Comparison of ENCODE assay signal across 9 cellular contexts in genomic region chr11:61598886-61599868, GRCh38. TPM values are rescaled to one million over a fixed set of nuclear protein-coding genes. Genes with fewer than 3 reads are reported as not detected.
DNase-seq lines count a peak whose midpoint lies in the region; ATAC-seq, FAIRE-seq and TF ChIP-seq lines count a peak whose summit lies in the region.
"Had no signal": no experiment of that assay in that cellular context is flagged by ENCODE, and none has a peak within 500 bp of the region (broad histone marks: within the 10 kb centered on the region; RNA-seq: fewer than 3 reads in every experiment).

No MANE protein-coding gene starts in this region.

- TF ChIP-seq CTCF in brain microvascular endothelial cell (IDR thresholded peaks at IDR 0.05; ENCODE audit: low read depth, low read length, missing control alignments) (no peak), HFFc6 (IDR thresholded peaks at IDR 0.05) (no peak)

- no peak overlapping the region for H3K4me3 Mint-ChIP-seq in HFFc6

- peaks cover 40% of the 10 kb centered on the region for H3K27me3 Mint-ChIP-seq in HFFc6 (ENCODE audit: insufficient read depth)

- no peak overlapping the region for H3K27ac ChIP-seq in brain microvascular endothelial cell
- H3K27ac ChIP-seq: pancreas had no signal

- ATAC-seq in GM19397 (IDR thresholded peaks at IDR 0.05; ENCODE audit: unreplicated experiment) (no peak), HG02759 (IDR thresholded peaks at IDR 0.05; ENCODE audit: unreplicated experiment) (no peak)

- no peaks in the 10 kb centered on the region for H3K9me3 Mint-ChIP-seq in HFFc6

- no peaks in the 10 kb centered on the region for H3K36me3 ChIP-seq in brain microvascular endothelial cell (replicated peaks)
- H3K36me3 ChIP-seq: pancreas had no signal

- H3K4me3 ChIP-seq in brain microvascular endothelial cell (ENCODE audit: low read depth, low read length) (no peak overlapping the region), iPS-18c (ENCODE audit: insufficient read depth, low read depth, low read length) (peak overlapping the region; percentile 4; the same call in 1 of the 2 replicates)
- H3K4me3 ChIP-seq: pancreas had no signal

- H3K9me3 ChIP-seq in iPS-18c (ENCODE audit: control insufficient read depth, insufficient read depth, low read length): no peaks in the 10 kb centered on the region
- H3K9me3 ChIP-seq: pancreas had no signal

- no peak overlapping the region for H3K27ac Mint-ChIP-seq in HFFc6

- DNase-seq in NCI-H82 (lab: John Stamatoyannopoulos, UW) (peak; percentile 38), NCI-H82 treated with DMSO at 0.1 percent for 48 hours (lab: John Stamatoyannopoulos, UW; ENCODE audit: unreplicated experiment) (no peak), brain microvascular endothelial cell (peak; percentile 29), urothelium cell line (ENCODE audit: low spot score) (peak; percentile 40), HFFc6 (no peak)

- no peaks in the 10 kb centered on the region for H3K36me3 Mint-ChIP-seq in HFFc6 (ENCODE audit: low read depth)

- peaks cover 22% of the 10 kb centered on the region for H3K27me3 ChIP-seq in brain microvascular endothelial cell (replicated peaks)
- H3K27me3 ChIP-seq: pancreas had no signal

- H3K4me1 Mint-ChIP-seq in HFFc6 (ENCODE audit: low read depth): peaks cover 26% of the 10 kb centered on the region

- in situ Hi-C loops in brain microvascular endothelial cell (cut with HindIII; ENCODE audit: low pct_ligation_motif_present, low sequenced_read_pairs): no loop called here

- no peak for FAIRE-seq in urothelium cell line (lab: Jason Lieb, UNC)
- FAIRE-seq: pancreas had no signal

RNA-seq across cellular contexts. Expression of gene SYT7, which starts 18.3 kb away (rescaled TPM):
- under 1 TPM in 3 of 6 experiments, not detected in 3; 0.05 to 0.21 (median 0.11) TPM for total RNA-seq in HFFc6 (2021; fragmentation: NEBNext Ultra II Directional; extraction: Animal tissue kit (Norgen Biotek cat#: 25700))

Comparison
In these comparisons a context has a peak if more than half of its experiments do, and no peak if none do; other contexts are left out.
1. DNase-seq: peak in NCI-H82 (single experiment), brain microvascular endothelial cell (single experiment) and urothelium cell line (single experiment); none in NCI-H82 treated with DMSO at 0.1 percent for 48 hours (single experiment) and HFFc6 (single experiment).